In the genomic region with DNA sequence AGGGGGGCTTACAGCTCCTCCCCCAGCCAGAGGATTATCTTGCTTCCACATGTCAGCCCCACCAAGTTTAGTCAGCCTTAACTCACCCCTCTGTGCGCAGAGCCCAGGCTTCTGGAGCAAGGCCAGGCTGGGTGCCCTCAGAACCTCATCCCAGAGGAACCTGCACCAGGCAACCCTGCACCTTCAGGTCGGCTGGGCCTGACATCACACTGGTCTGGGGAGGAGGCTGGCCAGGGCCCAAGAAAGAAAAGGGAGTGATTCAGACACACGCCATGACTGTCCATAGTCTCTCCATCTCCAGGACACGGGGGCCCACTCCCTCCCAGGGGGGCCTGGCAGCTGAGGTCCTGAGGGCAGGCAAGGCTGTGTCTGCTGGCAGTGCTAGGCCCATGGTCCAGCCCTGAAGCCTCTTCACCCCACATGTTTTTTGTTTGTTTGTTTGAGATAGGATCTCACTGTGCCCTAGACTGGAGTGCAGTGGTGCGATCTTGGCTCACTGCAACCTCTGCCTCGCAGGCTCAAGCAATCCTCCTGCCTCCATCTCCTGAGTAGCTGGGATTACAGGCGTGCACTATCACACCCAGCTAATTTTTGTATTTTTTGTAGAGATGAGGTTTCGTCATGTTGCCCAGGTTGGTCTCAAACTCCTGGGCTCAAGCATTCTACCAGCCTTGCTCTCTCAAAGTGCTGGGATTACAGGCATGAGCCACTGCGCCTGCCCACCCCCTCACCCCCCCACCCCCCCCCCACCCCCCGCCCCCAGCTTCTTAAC, we compare ENCODE assay signal across 8 cellular contexts. TPM values are rescaled to one million over a fixed set of nuclear protein-coding genes. Genes with fewer than 3 reads are reported as not detected.
DNase-seq lines count a peak whose midpoint lies in the region; ATAC-seq and TF ChIP-seq lines count a peak whose summit lies in the region.

No MANE protein-coding gene starts in this region.

- peak overlapping the region; percentile 88 for H3K4me3 Mint-ChIP-seq in activated CD4-positive, alpha-beta memory T cell treated with anti-CD3 and anti-CD28 coated beads, Interleukin-2, amount 10 ng/mL, durations not matched to agents 7 days and 5 days
- H3K4me3 Mint-ChIP-seq in stimulated activated naive B cell treated with anti-CD40 and anti-IgM and Interleukin-4, amounts not matched to agents 10 μg/mL and 1 μg/mL and 100 μg/mL, for 72 hours: peak overlapping the region; percentile 64 to 86

- intact Hi-C loops in heart left ventricle (cut with DNase I): no loop called here

- no peaks in the 10 kb centered on the region for H3K27me3 Mint-ChIP-seq in activated CD4-positive, alpha-beta memory T cell treated with anti-CD3 and anti-CD28 coated beads, Interleukin-2, amount 10 ng/mL, durations not matched to agents 7 days and 5 days
- no peaks in the 10 kb centered on the region for H3K27me3 Mint-ChIP-seq in stimulated activated naive B cell treated with anti-CD40 and anti-IgM and Interleukin-4, amounts not matched to agents 10 μg/mL and 1 μg/mL and 100 μg/mL, for 72 hours

- peaks cover 7 to 80% (median 43%) of the 10 kb centered on the region in 12 donors for H3K4me1 ChIP-seq in heart left ventricle

- no peaks in the 10 kb centered on the region for H3K9me3 ChIP-seq in heart left ventricle

- H3K4me1 Mint-ChIP-seq in activated CD4-positive, alpha-beta memory T cell treated with anti-CD3 and anti-CD28 coated beads, Interleukin-2, amount 10 ng/mL, durations not matched to agents 7 days and 5 days: peaks cover 65% of the 10 kb centered on the region
- H3K4me1 Mint-ChIP-seq in stimulated activated naive B cell treated with anti-CD40 and anti-IgM and Interleukin-4, amounts not matched to agents 10 μg/mL and 1 μg/mL and 100 μg/mL, for 72 hours: peaks cover 62 to 90% of the 10 kb centered on the region in 2 donors

- H3K36me3 ChIP-seq in heart left ventricle: no peaks in the 10 kb centered on the region

- 35 to 45% (median 44%) methylated on average over 10 of the region's 10 CpGs for WGBS in heart left ventricle, 4 donors

- peak overlapping the region in 6 of 12 donors; percentile 60 to 81 (median 70) for H3K4me3 ChIP-seq in heart left ventricle

- H3K27me3 ChIP-seq in heart left ventricle: no peaks in the 10 kb centered on the region

- CTCF ChIA-PET in activated CD4-positive, alpha-beta memory T cell treated with anti-CD3 and anti-CD28 coated beads, Interleukin-2, amount 10 ng/mL, durations not matched to agents 7 days and 5 days (lab: Charles Lee): interaction anchor here (0.8 to 6.6 kb wide), 4 partner anchors 10 to 18 kb away, joined by 3 to 124 read pairs (median 52); partner anchors contain the start of gene TNK2

- ATAC-seq in heart left ventricle (no peak), GM18502 (IDR thresholded peaks at IDR 0.05; ENCODE audit: poor library complexity, unreplicated experiment) (no peak)
- no peak for ATAC-seq in stimulated activated naive B cell treated with anti-CD40 and anti-IgM and Interleukin-4, amounts not matched to agents 10 μg/mL and 1 μg/mL and 100 μg/mL, for 72 hours (replicated peaks)

- POLR2A ChIA-PET in activated CD4-positive, alpha-beta memory T cell treated with anti-CD3 and anti-CD28 coated beads, Interleukin-2, amount 10 ng/mL, durations not matched to agents 7 days and 5 days (lab: Charles Lee): interaction anchor here (1.2 to 6.1 kb wide), 4 partner anchors 10 to 355 kb away, joined by 3 to 180 read pairs (median 16); partner anchors contain the start of gene TNK2

- DNase-seq in DMS 273 (lab: John Stamatoyannopoulos, UW; ENCODE audit: unreplicated experiment) (peak; percentile 50), DMS 273 treated with DMSO at 0.1 percent for 48 hours (lab: John Stamatoyannopoulos, UW) (no peak), heart left ventricle (peak in 4 of 5 donors; percentile 35 to 63 (median 44)), GF-D8 (lab: John Stamatoyannopoulos, UW) (no peak), HuH-7.5 (ENCODE audit: low spot score) (no peak)
- DNase-seq in activated CD4-positive, alpha-beta memory T cell treated with anti-CD3 and anti-CD28 coated beads, Interleukin-2, amount 10 ng/mL, durations not matched to agents 7 days and 5 days: no peak
- no peak for DNase-seq in stimulated activated naive B cell treated with anti-CD40 and anti-IgM and Interleukin-4, amounts not matched to agents 10 μg/mL and 1 μg/mL and 100 μg/mL, for 72 hours

- H3K9me3 Mint-ChIP-seq in activated CD4-positive, alpha-beta memory T cell treated with anti-CD3 and anti-CD28 coated beads, Interleukin-2, amount 10 ng/mL, durations not matched to agents 7 days and 5 days: no peaks in the 10 kb centered on the region
- H3K9me3 Mint-ChIP-seq in stimulated activated naive B cell treated with anti-CD40 and anti-IgM and Interleukin-4, amounts not matched to agents 10 μg/mL and 1 μg/mL and 100 μg/mL, for 72 hours: no peaks in the 10 kb centered on the region

- no peak for TF ChIP-seq CTCF in heart left ventricle (IDR thresholded peaks at IDR 0.05)

- H3K27ac Mint-ChIP-seq in activated CD4-positive, alpha-beta memory T cell treated with anti-CD3 and anti-CD28 coated beads, Interleukin-2, amount 10 ng/mL, durations not matched to agents 7 days and 5 days: peak overlapping the region; percentile 97
- H3K27ac Mint-ChIP-seq in stimulated activated naive B cell treated with anti-CD40 and anti-IgM and Interleukin-4, amounts not matched to agents 10 μg/mL and 1 μg/mL and 100 μg/mL, for 72 hours: peak overlapping the region; percentile 1

- peak overlapping the region in 11 of 12 donors; percentile 74 to 96 (median 92) for H3K27ac ChIP-seq in heart left ventricle

- TF ChIP-seq POLR2A in heart left ventricle (IDR thresholded peaks at IDR 0.05): no peak

- peaks cover 6% of the 10 kb centered on the region for H3K36me3 Mint-ChIP-seq in activated CD4-positive, alpha-beta memory T cell treated with anti-CD3 and anti-CD28 coated beads, Interleukin-2, amount 10 ng/mL, durations not matched to agents 7 days and 5 days (ENCODE audit: low read depth)
- peaks cover 9 to 12% of the 10 kb centered on the region in 2 donors for H3K36me3 Mint-ChIP-seq in stimulated activated naive B cell treated with anti-CD40 and anti-IgM and Interleukin-4, amounts not matched to agents 10 μg/mL and 1 μg/mL and 100 μg/mL, for 72 hours

RNA-seq across cellular contexts. Expression of gene TNK2, which starts 11.1 kb away (rescaled TPM):
- 100 to 1,000 TPM; 113 to 115 TPM for total RNA-seq in activated CD4-positive, alpha-beta memory T cell treated with anti-CD3 and anti-CD28 coated beads, Interleukin-2, amount 10 ng/mL, durations not matched to agents 7 days and 5 days
- 10 to 100 TPM; 13.5 to 59.7 (median 28.7) TPM for total RNA-seq in heart left ventricle
- polyA plus RNA-seq in heart left ventricle: 10 to 100 TPM; 27.2 to 31.5 TPM

Comparison
In these comparisons a context has a peak if more than half of its experiments do, and no peak if none do; other contexts are left out.
1. DNase-seq: peak in DMS 273 (single experiment) and heart left ventricle (4 of 5); none in DMS 273 treated with DMSO at 0.1 percent for 48 hours (single experiment), activated CD4-positive, alpha-beta memory T cell treated with anti-CD3 and anti-CD28 coated beads, Interleukin-2, amount 10 ng/mL, durations not matched to agents 7 days and 5 days (single experiment), stimulated activated naive B cell treated with anti-CD40 and anti-IgM and Interleukin-4, amounts not matched to agents 10 μg/mL and 1 μg/mL and 100 μg/mL, for 72 hours (single experiment), GF-D8 (single experiment) and HuH-7.5 (single experiment).